In genomic region chr11:8803973-8804372, GRCh38 we compare ENCODE assay signal across 26 cellular contexts.
DNase-seq lines count a peak whose midpoint lies in the region; ATAC-seq and TF ChIP-seq lines count a peak whose summit lies in the region.
"Had no signal": no experiment of that assay in that cellular context is flagged by ENCODE, and none has a peak within 500 bp of the region (broad histone marks: within the 10 kb centered on the region; RNA-seq: fewer than 3 reads in every experiment).

No MANE protein-coding gene starts in this region.

- H3K36me3 Mint-ChIP-seq in neural progenitor cell, result peaks cover 20% of the 10 kb centered on the region
- no peaks in the 10 kb centered on the region for H3K36me3 Mint-ChIP-seq in activated CD8-positive, alpha-beta T cell treated with anti-CD3 and anti-CD28 coated beads for 36 hours (ENCODE audit: low read depth)
- H3K36me3 Mint-ChIP-seq: activated CD4-positive, alpha-beta memory T cell treated with anti-CD3 and anti-CD28 coated beads for 36 hours; CD4-positive, CD25-positive, alpha-beta regulatory T cell had no signal

- ATAC-seq in Right ventricle myocardium inferior (no peak), left ventricle myocardium superior (peak; percentile 8), upper lobe of right lung (peak; percentile 73)
- ATAC-seq in activated CD8-positive, alpha-beta T cell treated with anti-CD3 and anti-CD28 coated beads for 36 hours, result no peak
- ATAC-seq: PC-3 had no signal

- H3K27me3 Mint-ChIP-seq in neural progenitor cell (ENCODE audit: insufficient read depth, low read depth), result no peaks in the 10 kb centered on the region
- H3K27me3 Mint-ChIP-seq in activated CD8-positive, alpha-beta T cell treated with anti-CD3 and anti-CD28 coated beads for 36 hours, result peaks cover 2% of the 10 kb centered on the region
- H3K27me3 Mint-ChIP-seq: CD4-positive, CD25-positive, alpha-beta regulatory T cell had no signal

- peaks cover 37% of the 10 kb centered on the region for H3K4me1 ChIP-seq in cardiac muscle cell (ENCODE audit: low read depth)
- peaks cover 24% of the 10 kb centered on the region for H3K4me1 ChIP-seq in neural progenitor cell
- peaks cover 71% of the 10 kb centered on the region for H3K4me1 ChIP-seq in upper lobe of right lung

- H3K9me3 ChIP-seq in cardiac muscle cell (ENCODE audit: low read depth) (no peaks in the 10 kb centered on the region), neural progenitor cell (ENCODE audit: low read depth) (no peaks in the 10 kb centered on the region), upper lobe of right lung (no peaks in the 10 kb centered on the region)
- H3K9me3 ChIP-seq: adrenal gland had no signal

- peak overlapping the region; percentile 13 for H3K27ac ChIP-seq in cardiac muscle cell
- no peak overlapping the region for H3K27ac ChIP-seq in neural progenitor cell
- no peak overlapping the region for H3K27ac ChIP-seq in upper lobe of right lung

- intact Hi-C loops in Right ventricle myocardium inferior (cut with DNase I), result loop anchor here (10.0 kb wide), 1 partner anchor 49 kb away; no protein-coding TSS in a partner anchor
- intact Hi-C loops in left ventricle myocardium superior (cut with micrococcal nuclease), result no loop called here
- intact Hi-C loops in upper lobe of right lung (cut with DNase I), result no loop called here
- intact Hi-C loops in activated CD8-positive, alpha-beta T cell treated with anti-CD3 and anti-CD28 coated beads for 36 hours (cut with micrococcal nuclease), result no loop called here

- POLR2A ChIA-PET in activated CD8-positive, alpha-beta T cell treated with anti-CD3 and anti-CD28 coated beads for 36 hours (lab: Charles Lee), result no interaction called here

- H3F3A ChIP-seq in neural progenitor cell (ENCODE audit: low read depth), result peaks cover under 1% of the 10 kb centered on the region

- no peak overlapping the region for H3K4me2 ChIP-seq in neural progenitor cell

- DNase-seq in cardiac muscle cell (ENCODE audit: low read depth in 1 of 2, low spot score in 1 of 2) (peak in 1 of 2 donors; percentile 14), Right ventricle myocardium inferior (ENCODE audit: missing footprints) (no peak), left ventricle myocardium superior (no peak), neural progenitor cell (ENCODE audit: low spot score) (no peak), upper lobe of right lung (peak; percentile 69), SKM-1 treated with dmso at 0.1 percent for 144 hours (lab: John Stamatoyannopoulos, UW; ENCODE audit: unreplicated experiment) (no peak)
- DNase-seq in activated CD4-positive, alpha-beta T cell treated with anti-CD3 and anti-CD28 coated beads, Interleukin-2, amount 50 U/mL, for 1 hour, result no peak
- no peak for DNase-seq in activated CD8-positive, alpha-beta T cell treated with anti-CD3 and anti-CD28 coated beads for 36 hours
- DNase-seq: activated CD4-positive, alpha-beta memory T cell treated with anti-CD3 and anti-CD28 coated beads for 36 hours; activated CD4-positive, CD25-positive, alpha-beta regulatory T cell treated with anti-CD3 and anti-CD28 coated beads, Interleukin-2, amount 50 U/mL, for 72 hours; activated CD8-positive, alpha-beta memory T cell treated with anti-CD3 and anti-CD28 coated beads, Interleukin-2, amount 50 U/mL, for 48 hours; activated naive CD4-positive, alpha-beta T cell treated with anti-CD3 and anti-CD28 coated beads for 36 hours; adrenal gland; CD4-positive, CD25-positive, alpha-beta regulatory T cell; cerebellar nuclear complex; DND-41; HFFc6; hippocampal formation; mesenchymal stem cell; NCI-H2029 treated with DMSO at 0.1 percent for 48 hours; NCI-H526; NK-92 treated with Interleukin-12 subunit alpha and Interleukin-12 subunit beta, amount 100 ng/mL, for 24 hours; PC-3; SHP77; stimulated activated CD4-positive, alpha-beta T cell treated with anti-CD3 and anti-CD28 coated beads, Interleukin-4, amount 100 ng/mL, for 24 hours; substantia nigra had no signal

- H3K27ac Mint-ChIP-seq in neural progenitor cell, result peak overlapping the region; percentile 25
- H3K27ac Mint-ChIP-seq in activated CD8-positive, alpha-beta T cell treated with anti-CD3 and anti-CD28 coated beads for 36 hours, result no peak overlapping the region
- H3K27ac Mint-ChIP-seq: activated CD4-positive, alpha-beta memory T cell treated with anti-CD3 and anti-CD28 coated beads for 36 hours; activated naive CD4-positive, alpha-beta T cell treated with anti-CD3 and anti-CD28 coated beads for 36 hours; CD4-positive, CD25-positive, alpha-beta regulatory T cell; HFFc6 had no signal

- no peak overlapping the region for H3K9ac ChIP-seq in neural progenitor cell

- H3K36me3 ChIP-seq in cardiac muscle cell (no peaks in the 10 kb centered on the region), neural progenitor cell (no peaks in the 10 kb centered on the region), upper lobe of right lung (no peaks in the 10 kb centered on the region)
- H3K36me3 ChIP-seq: adrenal gland had no signal

- H3K27me3 ChIP-seq in cardiac muscle cell (no peaks in the 10 kb centered on the region), neural progenitor cell (no peaks in the 10 kb centered on the region), upper lobe of right lung (no peaks in the 10 kb centered on the region)
- H3K27me3 ChIP-seq: adrenal gland had no signal

- TF ChIP-seq CTCF in cardiac muscle cell (IDR thresholded peaks at IDR 0.05; ENCODE audit: low read depth, low read length) (no peak), neural progenitor cell (IDR thresholded peaks at IDR 0.05) (no peak), upper lobe of right lung (IDR thresholded peaks at IDR 0.05) (no peak)
- no peak for TF ChIP-seq CTCF in activated CD8-positive, alpha-beta T cell treated with anti-CD3 and anti-CD28 coated beads for 36 hours (IDR thresholded peaks at IDR 0.05)

- no peaks in the 10 kb centered on the region for H3K9me3 Mint-ChIP-seq in neural progenitor cell
- H3K9me3 Mint-ChIP-seq in activated CD8-positive, alpha-beta T cell treated with anti-CD3 and anti-CD28 coated beads for 36 hours, result no peaks in the 10 kb centered on the region
- H3K9me3 Mint-ChIP-seq: activated CD4-positive, alpha-beta memory T cell treated with anti-CD3 and anti-CD28 coated beads for 36 hours; activated naive CD4-positive, alpha-beta T cell treated with anti-CD3 and anti-CD28 coated beads for 36 hours; HFFc6 had no signal

- no peak overlapping the region for H3K4me3 Mint-ChIP-seq in neural progenitor cell
- no peak overlapping the region for H3K4me3 Mint-ChIP-seq in activated CD8-positive, alpha-beta T cell treated with anti-CD3 and anti-CD28 coated beads for 36 hours
- H3K4me3 Mint-ChIP-seq: activated CD4-positive, alpha-beta memory T cell treated with anti-CD3 and anti-CD28 coated beads for 36 hours; activated naive CD4-positive, alpha-beta T cell treated with anti-CD3 and anti-CD28 coated beads for 36 hours; CD4-positive, CD25-positive, alpha-beta regulatory T cell; HFFc6 had no signal

- H4K20me1 ChIP-seq in neural progenitor cell (ENCODE audit: low read depth), result peaks cover 26% of the 10 kb centered on the region

- CTCF ChIA-PET in activated CD8-positive, alpha-beta T cell treated with anti-CD3 and anti-CD28 coated beads for 36 hours (lab: Charles Lee), result interaction anchor here (0.7 to 1.8 kb wide), 3 partner anchors 9 to 23 kb away, joined by 3 read pairs; no protein-coding TSS in a partner anchor

- H2AFZ ChIP-seq in neural progenitor cell (replicated peaks), result no peak overlapping the region

- peaks cover 7% of the 10 kb centered on the region for H3K79me2 ChIP-seq in neural progenitor cell (ENCODE audit: low read depth)

- H3K4me3 ChIP-seq in cardiac muscle cell, result no peak overlapping the region
- no peak overlapping the region for H3K4me3 ChIP-seq in neural progenitor cell
- H3K4me3 ChIP-seq in upper lobe of right lung, result no peak overlapping the region
- H3K4me3 ChIP-seq: adrenal gland had no signal

- H3K4me1 Mint-ChIP-seq in neural progenitor cell, result peaks cover 44% of the 10 kb centered on the region
- H3K4me1 Mint-ChIP-seq in activated CD8-positive, alpha-beta T cell treated with anti-CD3 and anti-CD28 coated beads for 36 hours (ENCODE audit: low read depth), result no peaks in the 10 kb centered on the region
- H3K4me1 Mint-ChIP-seq: CD4-positive, CD25-positive, alpha-beta regulatory T cell had no signal

Comparison
In these comparisons a context has a peak if more than half of its experiments do, and no peak if none do; other contexts are left out.
1. ATAC-seq: peak in left ventricle myocardium superior (single experiment) and upper lobe of right lung (single experiment); none in Right ventricle myocardium inferior (single experiment) and activated CD8-positive, alpha-beta T cell treated with anti-CD3 and anti-CD28 coated beads for 36 hours (single experiment).